In the genomic region with DNA sequence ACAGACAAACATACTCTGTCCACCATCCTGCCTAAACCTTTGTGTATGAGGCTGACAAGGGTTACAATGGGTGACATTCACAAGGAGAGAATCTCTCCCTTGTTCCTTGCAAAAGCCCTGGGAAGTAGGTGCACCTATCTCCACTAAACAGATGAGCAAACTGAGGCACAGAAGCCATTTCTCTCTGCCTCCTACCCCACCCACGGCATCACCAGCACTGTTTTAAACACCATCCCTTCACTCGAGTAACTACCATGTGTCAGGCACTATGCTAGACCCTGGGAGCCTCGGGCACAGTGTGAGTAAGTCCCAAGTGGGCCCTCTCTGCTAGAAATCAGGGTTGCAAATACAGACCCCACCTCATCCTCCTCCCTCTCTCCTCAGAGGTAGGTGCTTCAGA, we compare ENCODE assay signal across 8 cellular contexts. TPM values are rescaled to one million over a fixed set of nuclear protein-coding genes. Genes with fewer than 3 reads are reported as not detected.
A peak's percentile ranks its signal among the peaks of the same experiment; 100 is the strongest.
DNase-seq lines count a peak whose midpoint lies in the region; ATAC-seq and TF ChIP-seq lines count a peak whose summit lies in the region.

No MANE protein-coding gene starts in this region.

- H3K9me3 ChIP-seq in muscle layer of duodenum (ENCODE audit: control insufficient read depth in 1 of 2, low read length in 2 of 2), result no peaks in the 10 kb centered on the region

- H3K27ac ChIP-seq in muscle layer of duodenum (ENCODE audit: low read length), result no peak overlapping the region

- peaks cover 32% of the 10 kb centered on the region for H3K4me1 Mint-ChIP-seq in chondrocyte (ENCODE audit: low read depth)

- no peak for ATAC-seq in GM18909 (IDR thresholded peaks at IDR 0.05; ENCODE audit: poor library complexity, unreplicated experiment)

- no peaks in the 10 kb centered on the region for H3K9me3 Mint-ChIP-seq in chondrocyte (ENCODE audit: low read depth)

- H3K27me3 ChIP-seq in muscle layer of duodenum (ENCODE audit: low read depth, low read length), result no peaks in the 10 kb centered on the region

- POLR2A ChIA-PET in HEK293T (lab: Yijun Ruan, JAX), result no interaction called here

- no peak for TF ChIP-seq CTCF in AG10803 (conservative IDR thresholded peaks at IDR 0.05; ENCODE audit: low read length)
- no peak for TF ChIP-seq CTCF in chondrocyte (IDR thresholded peaks at IDR 0.05)

- H3K27ac Mint-ChIP-seq in chondrocyte (ENCODE audit: unreplicated experiment), result peak overlapping the region; percentile 87

- H3K4me3 Mint-ChIP-seq in chondrocyte (ENCODE audit: unreplicated experiment), result peak overlapping the region; percentile 97

- CTCF ChIA-PET in HEK293T (lab: Yijun Ruan, JAX), result no interaction called here

- H3K4me3 ChIP-seq in AG10803 (ENCODE audit: low read length) (peak overlapping the region; percentile 93), muscle layer of duodenum (ENCODE audit: low read depth in 1 of 2, low read length in 2 of 2) (peak overlapping the region; percentile 87 to 99)
- H3K4me3 ChIP-seq in Jurkat, Clone E6-1 (ENCODE audit: low read length), result peak overlapping the region; percentile 98

- no peaks in the 10 kb centered on the region for H3K36me3 Mint-ChIP-seq in chondrocyte (ENCODE audit: low read depth)

- DNase-seq in AG10803 (ENCODE audit: low read depth) (no peak), chondrocyte (ENCODE audit: low spot score) (no peak), NCI-H187 treated with DMSO at 0.1 percent for 48 hours (lab: John Stamatoyannopoulos, UW) (no peak), SHP77 (lab: John Stamatoyannopoulos, UW) (no peak), HEK293T (ENCODE audit: extremely low spot score) (no peak)
- no peak for DNase-seq in Jurkat, Clone E6-1 (ENCODE audit: low read depth, low spot score)

- H3K36me3 ChIP-seq in muscle layer of duodenum (ENCODE audit: control insufficient read depth in 1 of 2, insufficient read depth in 2 of 2, low read length in 2 of 2), result peaks cover 4 to 20% of the 10 kb centered on the region in 2 donors

- H3K4me1 ChIP-seq in muscle layer of duodenum (ENCODE audit: control insufficient read depth in 1 of 2, insufficient read depth in 2 of 2, low read length in 2 of 2), result peaks cover 18 to 25% of the 10 kb centered on the region in 2 donors

- H3K27me3 Mint-ChIP-seq in chondrocyte (ENCODE audit: low read depth), result no peaks in the 10 kb centered on the region

TF ChIP-seq in HEK293T, 16 proteins besides CTCF, POLR2A, EP300 and RAD21:
- TF ChIP-seq CTBP1 (IDR thresholded peaks at IDR 0.05; ENCODE audit: borderline replicate concordance) (no peak), TARDBP (IDR thresholded peaks at IDR 0.05) (no peak), FOXA1 (IDR thresholded peaks at IDR 0.05) (no peak)

RNA-seq across cellular contexts. Expression of a gene that starts 0.9 kb away (rescaled TPM):
- 95.9 TPM for polyA plus RNA-seq in Jurkat, Clone E6-1 (2012; ENCODE audit: insufficient read depth, insufficient read length)
- 6.3 to 9.5 TPM (median 6.6 TPM) in 3 replicates for total RNA-seq in chondrocyte

RNA-seq across cellular contexts. Expression of a gene that starts 1.0 kb away (rescaled TPM):
- 7.5 TPM for polyA plus RNA-seq in Jurkat, Clone E6-1 (2012; ENCODE audit: insufficient read depth, insufficient read length)
- total RNA-seq in chondrocyte, result 4.3 to 6.4 TPM (median 5.2 TPM) in 3 replicates

RNA-seq across cellular contexts. Expression of a gene that starts 41.0 kb away (rescaled TPM):
- 27.4 TPM for polyA plus RNA-seq in Jurkat, Clone E6-1 (2012; ENCODE audit: insufficient read depth, insufficient read length)
- 16.0 to 20.2 TPM (median 18.9 TPM) in 3 replicates for total RNA-seq in chondrocyte
